ENCODE assay signal across 8 cellular contexts in genomic region chr4:185307136-185307950, GRCh38.
DNase-seq lines count a peak whose midpoint lies in the region; ATAC-seq lines count a peak whose summit lies in the region.

No MANE protein-coding gene starts in this region.

- no peak overlapping the region for H3K27ac Mint-ChIP-seq in activated T-helper 1 cell treated with anti-CD3 and anti-CD28 coated beads, Interleukin-12 subunit alpha, Interleukin-12 subunit beta, Interleukin-2, Interleukin-4 antibody, amounts not matched to agents 30 ng/mL and 10 ng/mL and 1 ng/mL, durations not matched to agents 14 hours and 24 hours and 36 hours

- no peaks in the 10 kb centered on the region for H3K27me3 Mint-ChIP-seq in activated T-helper 1 cell treated with anti-CD3 and anti-CD28 coated beads, Interleukin-12 subunit alpha, Interleukin-12 subunit beta, Interleukin-2, Interleukin-4 antibody, amounts not matched to agents 30 ng/mL and 10 ng/mL and 1 ng/mL, durations not matched to agents 14 hours and 24 hours and 36 hours (ENCODE audit: insufficient read depth)

- DNase-seq in foreskin melanocyte, result peak; percentile 24
- DNase-seq in NCI-H128 (lab: John Stamatoyannopoulos, UW; ENCODE audit: unreplicated experiment), result no peak
- no peak for DNase-seq in SKM-1 (lab: John Stamatoyannopoulos, UW; ENCODE audit: unreplicated experiment)
- no peak for DNase-seq in activated naive CD4-positive, alpha-beta T cell treated with Interleukin-2 at 50 U/mL for 16 hours
- DNase-seq in activated T-helper 1 cell treated with anti-CD3 and anti-CD28 coated beads, Interleukin-12 subunit alpha, Interleukin-12 subunit beta, Interleukin-2, Interleukin-4 antibody, amounts not matched to agents 30 ng/mL and 10 ng/mL and 1 ng/mL, durations not matched to agents 14 hours and 24 hours and 36 hours (ENCODE audit: low spot score), result no peak

- H3K36me3 Mint-ChIP-seq in activated T-helper 1 cell treated with anti-CD3 and anti-CD28 coated beads, Interleukin-12 subunit alpha, Interleukin-12 subunit beta, Interleukin-2, Interleukin-4 antibody, amounts not matched to agents 30 ng/mL and 10 ng/mL and 1 ng/mL, durations not matched to agents 14 hours and 24 hours and 36 hours (ENCODE audit: low read depth), result peaks cover 34% of the 10 kb centered on the region

- peaks cover 34% of the 10 kb centered on the region for H3K4me1 Mint-ChIP-seq in activated T-helper 1 cell treated with anti-CD3 and anti-CD28 coated beads, Interleukin-12 subunit alpha, Interleukin-12 subunit beta, Interleukin-2, Interleukin-4 antibody, amounts not matched to agents 30 ng/mL and 10 ng/mL and 1 ng/mL, durations not matched to agents 14 hours and 24 hours and 36 hours (ENCODE audit: low read depth)

- peak; percentile 72 for ATAC-seq in GM18499 (IDR thresholded peaks at IDR 0.05; ENCODE audit: insufficient read depth, unreplicated experiment)
- ATAC-seq in GM21515 (IDR thresholded peaks at IDR 0.05; ENCODE audit: unreplicated experiment), result peak; percentile 76
- peak; percentile 74 for ATAC-seq in HG03442 (IDR thresholded peaks at IDR 0.05; ENCODE audit: unreplicated experiment)

- intact Hi-C loops in activated T-helper 1 cell treated with anti-CD3 and anti-CD28 coated beads, Interleukin-12 subunit alpha, Interleukin-12 subunit beta, Interleukin-2, Interleukin-4 antibody, amounts not matched to agents 30 ng/mL and 10 ng/mL and 1 ng/mL, durations not matched to agents 14 hours and 24 hours and 36 hours (cut with micrococcal nuclease), result loop anchor here (10.0 kb wide), 1 partner anchor 263 kb away; no protein-coding TSS in a partner anchor

- no peaks in the 10 kb centered on the region for H3K9me3 Mint-ChIP-seq in activated T-helper 1 cell treated with anti-CD3 and anti-CD28 coated beads, Interleukin-12 subunit alpha, Interleukin-12 subunit beta, Interleukin-2, Interleukin-4 antibody, amounts not matched to agents 30 ng/mL and 10 ng/mL and 1 ng/mL, durations not matched to agents 14 hours and 24 hours and 36 hours

- no peak overlapping the region for H3K4me3 Mint-ChIP-seq in activated T-helper 1 cell treated with anti-CD3 and anti-CD28 coated beads, Interleukin-12 subunit alpha, Interleukin-12 subunit beta, Interleukin-2, Interleukin-4 antibody, amounts not matched to agents 30 ng/mL and 10 ng/mL and 1 ng/mL, durations not matched to agents 14 hours and 24 hours and 36 hours
